8 cellular contexts compared by ENCODE assay signal in the genomic region with DNA sequence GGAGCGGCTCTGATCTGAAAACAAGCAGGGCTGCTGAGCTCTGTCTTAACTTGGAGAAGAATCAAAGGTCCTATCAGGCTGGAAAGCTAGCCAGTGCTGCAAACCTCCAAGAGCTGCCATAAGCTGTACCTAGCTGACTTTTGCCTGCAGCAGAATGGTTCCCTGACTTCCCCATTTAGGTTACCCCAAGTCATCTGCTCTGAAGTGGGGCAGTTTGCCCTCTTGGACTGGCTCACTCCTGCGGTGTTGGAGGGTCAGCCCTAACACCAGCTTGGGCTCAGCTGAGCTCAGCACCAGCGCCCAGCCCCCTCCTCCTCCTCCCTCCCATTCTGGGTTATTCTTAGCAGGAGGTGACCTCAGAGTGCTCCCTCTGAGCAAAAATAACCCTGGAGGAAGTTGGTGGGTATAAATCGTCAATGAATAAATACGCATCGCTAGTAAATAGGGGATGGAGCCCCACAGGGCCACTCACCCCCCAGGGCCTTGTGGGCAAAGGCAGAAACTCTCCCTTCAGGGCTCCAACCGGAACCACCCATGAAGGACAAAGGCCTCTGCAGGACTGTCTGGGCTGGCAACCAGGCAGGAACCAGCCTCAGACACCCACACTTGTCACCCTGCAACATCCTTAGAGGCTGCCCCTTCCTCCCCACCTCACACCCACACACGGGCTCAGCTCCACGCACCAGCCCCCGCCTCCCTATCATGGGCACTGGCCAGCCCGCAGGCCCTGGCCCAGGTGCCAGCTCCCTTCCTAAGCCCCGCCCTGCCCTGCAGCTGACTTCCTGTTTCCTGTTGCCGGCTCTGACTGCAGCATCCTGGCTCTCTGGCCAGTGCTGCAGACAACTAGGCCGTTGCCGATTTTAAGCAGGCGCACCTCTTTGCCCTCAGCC. TPM values are rescaled to one million over a fixed set of nuclear protein-coding genes. Genes with fewer than 3 reads are reported as not detected.
DNase-seq lines count a peak whose midpoint lies in the region; ATAC-seq and TF ChIP-seq lines count a peak whose summit lies in the region.

No MANE protein-coding gene starts in this region.

- H3K4me3 Mint-ChIP-seq in CD8-positive, alpha-beta T cell = peak overlapping the region; percentile 79

- no peaks in the 10 kb centered on the region for H3K79me2 ChIP-seq in SU-DHL-6 (ENCODE audit: insufficient read depth, low read length)

- H2AFZ ChIP-seq in SU-DHL-6 (ENCODE audit: low read depth, low read length, severe bottlenecking) = peak overlapping the region; percentile 78

- no peaks in the 10 kb centered on the region for H3K9me3 Mint-ChIP-seq in CD8-positive, alpha-beta T cell

- H3K4me1 Mint-ChIP-seq in CD8-positive, alpha-beta T cell (ENCODE audit: low read depth) = peaks cover 59% of the 10 kb centered on the region

- H3K27ac ChIP-seq in CD8-positive, alpha-beta T cell (ENCODE audit: low read depth, low read length) = peak overlapping the region; percentile 70
- H3K27ac ChIP-seq in SU-DHL-6 (ENCODE audit: low read depth, low read length) = peak overlapping the region; percentile 67
- H3K27ac ChIP-seq in ascending aorta = peak overlapping the region; percentile 89 to 93

- peak overlapping the region; percentile 37 for H3K9ac ChIP-seq in SU-DHL-6 (ENCODE audit: low read length)

- no peak for TF ChIP-seq CTCF in CD8-positive, alpha-beta T cell (IDR thresholded peaks at IDR 0.05)
- TF ChIP-seq CTCF in SU-DHL-6 (IDR thresholded peaks at IDR 0.05; ENCODE audit: insufficient read depth, low read length, poor library complexity, severe bottlenecking) (no peak), ascending aorta (IDR thresholded peaks at IDR 0.05) (peak in 1 of 3 experiments; percentile 17)

- peaks cover 6% of the 10 kb centered on the region for H3F3A ChIP-seq in SU-DHL-6 (ENCODE audit: insufficient read depth)

- peak overlapping the region; percentile 46 for H3K4me3 ChIP-seq in CD8-positive, alpha-beta T cell (ENCODE audit: low read depth, low read length)
- no peak overlapping the region for H3K4me3 ChIP-seq in SU-DHL-6 (ENCODE audit: insufficient read depth, low read length, poor library complexity, severe bottlenecking)
- H3K4me3 ChIP-seq in ascending aorta = peak overlapping the region; percentile 43

- no peaks in the 10 kb centered on the region for H3K9me3 ChIP-seq in CD8-positive, alpha-beta T cell (ENCODE audit: low read length)
- no peaks in the 10 kb centered on the region for H3K9me3 ChIP-seq in SU-DHL-6 (ENCODE audit: insufficient read depth, low read length)
- no peaks in the 10 kb centered on the region for H3K9me3 ChIP-seq in ascending aorta

- peaks cover 72% of the 10 kb centered on the region for H3K4me1 ChIP-seq in CD8-positive, alpha-beta T cell (ENCODE audit: insufficient read depth, low read length)
- peaks cover 18 to 47% of the 10 kb centered on the region in 2 donors for H3K4me1 ChIP-seq in ascending aorta

- H4K20me1 ChIP-seq in SU-DHL-6 (ENCODE audit: low read depth, low read length) = no peaks in the 10 kb centered on the region

- intact Hi-C loops in CD8-positive, alpha-beta T cell (cut with DNase I, micrococcal nuclease) = loop anchor here (1.0 to 10.0 kb wide), 7 partner anchors 9 to 1050 kb away; a partner anchor contains a TSS
- intact Hi-C loops in ascending aorta (cut with DNase I) = loop anchor here (2.0 kb wide), 2 partner anchors 16 to 30 kb away; no protein-coding TSS in a partner anchor

- peaks cover 2% of the 10 kb centered on the region for H3K36me3 ChIP-seq in CD8-positive, alpha-beta T cell (ENCODE audit: insufficient read depth, low read length)
- H3K36me3 ChIP-seq in SU-DHL-6 (ENCODE audit: low read length) (no peaks in the 10 kb centered on the region), ascending aorta (peaks cover 4 to 19% of the 10 kb centered on the region in 2 donors)

- peak overlapping the region; percentile 45 for H3K4me2 ChIP-seq in SU-DHL-6 (ENCODE audit: low read depth, low read length, poor library complexity, severe bottlenecking)

- CTCF ChIA-PET in CD8-positive, alpha-beta T cell (lab: Charles Lee) = interaction anchor here (0.7 to 2.7 kb wide), 13 partner anchors 9 to 83 kb away, joined by 3 to 17 read pairs (median 4); no protein-coding TSS in a partner anchor

- no peaks in the 10 kb centered on the region for H3K27me3 Mint-ChIP-seq in CD8-positive, alpha-beta T cell (ENCODE audit: low read depth)

- H3K36me3 Mint-ChIP-seq in CD8-positive, alpha-beta T cell = peaks cover 25% of the 10 kb centered on the region

- H3K9me2 ChIP-seq in SU-DHL-6 (replicated peaks; ENCODE audit: insufficient read depth, low read length) = no peaks in the 10 kb centered on the region

- peak; percentile 49 to 91 (median 74) for DNase-seq in CD8-positive, alpha-beta T cell
- DNase-seq in ascending aorta (ENCODE audit: low spot score in 2 of 2) (peak; percentile 71 to 91), iPS-NIHi7 (ENCODE audit: extremely low spot score) (peak; percentile 46), mesenteric fat pad (ENCODE audit: low spot score) (no peak)
- peak; percentile 43 to 60 for DNase-seq in stimulated activated CD4-positive, alpha-beta T cell treated with anti-CD3 and anti-CD28 coated beads, Interleukin-1b, Interleukin-23, amount 100 ng/mL, for 4 hours (ENCODE audit: low read depth in 2 of 2)

- ATAC-seq in CD8-positive, alpha-beta T cell = peak; percentile 81
- ATAC-seq in GM19372 (IDR thresholded peaks at IDR 0.05; ENCODE audit: low read depth, unreplicated experiment) = peak; percentile 85
- peak; percentile 86 for ATAC-seq in HG03460 (IDR thresholded peaks at IDR 0.05; ENCODE audit: unreplicated experiment)

- POLR2A ChIA-PET in CD8-positive, alpha-beta T cell (lab: Charles Lee) = interaction anchor here (0.6 to 4.3 kb wide), 15 partner anchors 9 to 884 kb away, joined by 3 to 39 read pairs (median 6); a partner anchor contains a TSS

- H3K27ac Mint-ChIP-seq in CD8-positive, alpha-beta T cell = peak overlapping the region; percentile 97

- no peaks in the 10 kb centered on the region for H3K27me3 ChIP-seq in CD8-positive, alpha-beta T cell (ENCODE audit: insufficient read depth, low read length)
- no peaks in the 10 kb centered on the region for H3K27me3 ChIP-seq in SU-DHL-6 (ENCODE audit: low read length)
- no peaks in the 10 kb centered on the region for H3K27me3 ChIP-seq in ascending aorta

RNA-seq across cellular contexts. Expression of a gene that starts 46.9 kb away (rescaled TPM):
- total RNA-seq in CD8-positive, alpha-beta T cell = 10 to 100 TPM; 66.6 to 67.9 TPM
- 33.6 TPM for total RNA-seq in ascending aorta
- total RNA-seq in mesenteric fat pad = 24.4 TPM
